ENCODE assay signal across 22 cellular contexts in genomic region chr5:91521313-91521712, GRCh38.
DNase-seq lines count a peak whose midpoint lies in the region; ATAC-seq and TF ChIP-seq lines count a peak whose summit lies in the region.
"Had no signal": no experiment of that assay in that cellular context is flagged by ENCODE, and none has a peak within 500 bp of the region (broad histone marks: within the 10 kb centered on the region; RNA-seq: fewer than 3 reads in every experiment).

No MANE protein-coding gene starts in this region.

- no peak overlapping the region for H3K4me2 ChIP-seq in SK-N-SH
- H3K4me2 ChIP-seq: BLaER1 treated with 17β-estradiol and CSF1 and Interleukin-3, amounts not matched to agents 10 nM and 100 nM had no signal

- ATAC-seq in SK-N-SH treated with all-trans-retinoic acid at 6 μM for 48 hours = no peak
- no peak for ATAC-seq in HG03139 (IDR thresholded peaks at IDR 0.05; ENCODE audit: unreplicated experiment)
- ATAC-seq in HG02884 (IDR thresholded peaks at IDR 0.05; ENCODE audit: unreplicated experiment) = no peak
- no peak for ATAC-seq in GM18505 (IDR thresholded peaks at IDR 0.05; ENCODE audit: unreplicated experiment)

- TF ChIP-seq RAD21 in SK-N-SH (IDR thresholded peaks at IDR 0.05; ENCODE audit: low read length) = no peak

- H2AFZ ChIP-seq in SK-N-SH (ENCODE audit: low read depth) = no peak overlapping the region

- H3K9me3 ChIP-seq in SK-N-SH (no peaks in the 10 kb centered on the region), HEK293 (ENCODE audit: control insufficient read depth, insufficient read depth, low read depth, low read length) (no peaks in the 10 kb centered on the region)
- H3K9me3 ChIP-seq: BLaER1 treated with 17β-estradiol and CSF1 and Interleukin-3, amounts not matched to agents 10 nM and 100 nM; Caco-2 had no signal

- no peak overlapping the region for H3K4me3 ChIP-seq in SK-N-SH (ENCODE audit: low read depth in 2 of 2, low read length in 1 of 2)
- no peak overlapping the region for H3K4me3 ChIP-seq in HEK293 (ENCODE audit: low read depth, low read length)
- no peak overlapping the region for H3K4me3 ChIP-seq in epithelial cell of esophagus (ENCODE audit: low read length)
- H3K4me3 ChIP-seq: BLaER1 treated with 17β-estradiol and CSF1 and Interleukin-3, amounts not matched to agents 10 nM and 100 nM had no signal

- H3K27ac ChIP-seq in SK-N-SH (ENCODE audit: low read depth in 2 of 2, low read length in 1 of 2) = no peak overlapping the region
- no peak overlapping the region for H3K27ac ChIP-seq in HEK293 (ENCODE audit: extremely low read depth, low read depth, low read length)
- H3K27ac ChIP-seq: BLaER1 treated with 17β-estradiol and CSF1 and Interleukin-3, amounts not matched to agents 10 nM and 100 nM; HL-60 had no signal

- H3K9me2 ChIP-seq in SK-N-SH = no peaks in the 10 kb centered on the region

- TF ChIP-seq EP300 in SK-N-SH (IDR thresholded peaks at IDR 0.05; ENCODE audit: borderline replicate concordance in 1 of 2, low read depth in 1 of 2, low read length in 1 of 2) = no peak

- H3K36me3 ChIP-seq in SK-N-SH (replicated peaks in 1 of 2; ENCODE audit: control insufficient read depth in 1 of 2, insufficient read depth in 2 of 2, low read length in 1 of 2) (no peaks in the 10 kb centered on the region), HEK293 (ENCODE audit: control insufficient read depth in 2 of 2, insufficient read depth in 1 of 2, low read length in 2 of 2) (no peaks in the 10 kb centered on the region)
- H3K36me3 ChIP-seq: BLaER1 treated with 17β-estradiol and CSF1 and Interleukin-3, amounts not matched to agents 10 nM and 100 nM had no signal

- 92% methylated on average over 1 of the region's 1 CpG for WGBS in SK-N-SH (ENCODE audit: low lambda C conversion rate)

- H3K27me3 ChIP-seq in SK-N-SH (ENCODE audit: insufficient read depth) = no peaks in the 10 kb centered on the region
- H3K27me3 ChIP-seq: BLaER1 treated with 17β-estradiol and CSF1 and Interleukin-3, amounts not matched to agents 10 nM and 100 nM had no signal

- no peak for TF ChIP-seq POLR2A in GM18505 (IDR thresholded peaks at IDR 0.05; ENCODE audit: borderline replicate concordance, extremely low read depth, insufficient read depth, insufficient read length)

- no peaks in the 10 kb centered on the region for H3K79me2 ChIP-seq in SK-N-SH (ENCODE audit: insufficient read depth)

- H3K4me1 ChIP-seq in SK-N-SH (ENCODE audit: control insufficient read depth in 1 of 2, insufficient read depth in 2 of 2, low read depth in 1 of 2, low read length in 1 of 2) (no peaks in the 10 kb centered on the region), HEK293 (ENCODE audit: control insufficient read depth, insufficient read depth, low read length) (no peaks in the 10 kb centered on the region)
- H3K4me1 ChIP-seq: BLaER1 treated with 17β-estradiol and CSF1 and Interleukin-3, amounts not matched to agents 10 nM and 100 nM; Caco-2 had no signal

- no peak overlapping the region for H3K9ac ChIP-seq in SK-N-SH
- H3K9ac ChIP-seq: BLaER1 treated with 17β-estradiol and CSF1 and Interleukin-3, amounts not matched to agents 10 nM and 100 nM had no signal

- POLR2A ChIA-PET in SK-N-SH (lab: Yijun Ruan, JAX) (no interaction called here), HEK293 (lab: Yijun Ruan, JAX) (no interaction called here)

- no peaks in the 10 kb centered on the region for H4K20me1 ChIP-seq in SK-N-SH (ENCODE audit: insufficient read depth)
- H4K20me1 ChIP-seq: BLaER1 treated with 17β-estradiol and CSF1 and Interleukin-3, amounts not matched to agents 10 nM and 100 nM had no signal

- CTCF ChIA-PET in SK-N-SH (lab: Yijun Ruan, JAX) (no interaction called here), HEK293 (lab: Yijun Ruan, JAX) (interaction anchor here (0.6 kb wide), 1 partner anchor 952 kb away, joined by 3 read pairs; no protein-coding TSS in a partner anchor)

- no peak for DNase-seq in SK-N-SH
- DNase-seq in RKO (ENCODE audit: low spot score) = peak; percentile 82
- peak; percentile 65 for DNase-seq in epithelial cell of esophagus (ENCODE audit: low read depth)
- DNase-seq: 8988T; Caco-2; CD4-positive, alpha-beta memory T cell; GDM1; KG1; NCI-H1105; NCI-H146; NCI-H2029; NCI-H345; NCI-H524; NCI-H82; SHP77 had no signal

- no peaks in the 10 kb centered on the region for H3F3A ChIP-seq in SK-N-SH (replicated peaks; ENCODE audit: insufficient read depth)

- no peak for TF ChIP-seq CTCF in SK-N-SH (IDR thresholded peaks at IDR 0.05)
- no peak for TF ChIP-seq CTCF in HEK293 (tag by site-specific recombination; IDR thresholded peaks at IDR 0.05)
- TF ChIP-seq CTCF in epithelial cell of esophagus (IDR thresholded peaks at IDR 0.05; ENCODE audit: insufficient read depth, low read depth, low read length, missing control alignments) = no peak

TF ChIP-seq in SK-N-SH, 30 proteins besides CTCF, POLR2A, EP300 and RAD21 (continues in another document):
- no peak for TF ChIP-seq REST (IDR thresholded peaks at IDR 0.05; ENCODE audit: low read depth, low read length)

TF ChIP-seq in SK-N-SH treated with all-trans-retinoic acid at 6 μM for 48 hours, 23 proteins besides CTCF, POLR2A, EP300 and RAD21 (continues in another document):
- TF ChIP-seq CSDC2 (CRISPR knock-in tag; IDR thresholded peaks at IDR 0.05) = no peak
- no peak for TF ChIP-seq POU6F1 (CRISPR knock-in tag; IDR thresholded peaks at IDR 0.05; ENCODE audit: borderline replicate concordance, low read depth)
- TF ChIP-seq ZNF8 (CRISPR knock-in tag; IDR thresholded peaks at IDR 0.05) = no peak
- TF ChIP-seq ZFP30 (CRISPR knock-in tag; IDR thresholded peaks at IDR 0.05) = no peak
- TF ChIP-seq ZC3H10 (CRISPR knock-in tag; IDR thresholded peaks at IDR 0.05) = no peak
- TF ChIP-seq ISL1 (CRISPR knock-in tag; IDR thresholded peaks at IDR 0.05) = no peak

TF ChIP-seq in HEK293, 187 proteins besides CTCF, POLR2A, EP300 and RAD21:
- TF ChIP-seq SCRT2 (tag by site-specific recombination; IDR thresholded peaks at IDR 0.05) = peak; percentile 34; the same call in 1 of the 2 replicates
- TF ChIP-seq ZNF274 (IDR thresholded peaks at IDR 0.05; ENCODE audit: low read length) = no peak
- TF ChIP-seq ZNF274 (tag by site-specific recombination; IDR thresholded peaks at IDR 0.05; ENCODE audit: borderline replicate concordance) = no peak
- no peak for TF ChIP-seq ZSCAN5A (tag by site-specific recombination; IDR thresholded peaks at IDR 0.05)
- no peak for TF ChIP-seq ZNF571 (tag by site-specific recombination; IDR thresholded peaks at IDR 0.05)
- TF ChIP-seq REPIN1 (tag by site-specific recombination; IDR thresholded peaks at IDR 0.05; ENCODE audit: low read depth) = no peak
